In genomic region chr15:89430530-89431341, GRCh38 we compare ENCODE assay signal across 8 cellular contexts.
DNase-seq lines count a peak whose midpoint lies in the region; ATAC-seq, FAIRE-seq and TF ChIP-seq lines count a peak whose summit lies in the region.

No MANE protein-coding gene starts in this region.

- H3K36me3 Mint-ChIP-seq in activated T-helper 17 cell treated with anti-CD3 and anti-CD28 coated beads, Interleukin-2, amount 50 U/mL, for 72 hours (ENCODE audit: low read depth) = no peaks in the 10 kb centered on the region

- TF ChIP-seq RAD21 in Ishikawa (IDR thresholded peaks at IDR 0.05; ENCODE audit: low read depth) (peak; percentile 82), neural cell (conservative IDR thresholded peaks at IDR 0.05) (peak; percentile 94)

- H3K27ac Mint-ChIP-seq in activated T-helper 17 cell treated with anti-CD3 and anti-CD28 coated beads, Interleukin-2, amount 50 U/mL, for 72 hours = no peak overlapping the region

- TF ChIP-seq EP300 in Ishikawa (IDR thresholded peaks at IDR 0.05; ENCODE audit: borderline replicate concordance) (no peak), neural cell (conservative IDR thresholded peaks at IDR 0.05; ENCODE audit: poor library complexity, severe bottlenecking) (no peak)

- peaks cover 16% of the 10 kb centered on the region for H3K27me3 Mint-ChIP-seq in activated T-helper 17 cell treated with anti-CD3 and anti-CD28 coated beads, Interleukin-2, amount 50 U/mL, for 72 hours

- no peak for FAIRE-seq in RCC 7860 (lab: Jason Lieb, UNC)

- peak; percentile 92 for ATAC-seq in GM21447 (IDR thresholded peaks at IDR 0.05; ENCODE audit: unreplicated experiment)
- peak; percentile 96 for ATAC-seq in activated T-helper 17 cell treated with anti-CD3 and anti-CD28 coated beads, Interleukin-2, amount 50 U/mL, for 72 hours (replicated peaks)
- ATAC-seq in stimulated activated naive CD8-positive, alpha-beta T cell treated with anti-CD3 and anti-CD28 coated beads, Interleukin-15, Interleukin-2, amounts not matched to agents 100 U/mL and 50 U/mL, for 24 hours = peak; percentile 91

- no peak overlapping the region for H3K9ac ChIP-seq in neural cell (ENCODE audit: low read length)

- H3K36me3 ChIP-seq in neural cell (ENCODE audit: insufficient read depth, low read length) = no peaks in the 10 kb centered on the region

- DNase-seq in D341Med (ENCODE audit: low spot score) = peak; percentile 93
- peak; percentile 20 for DNase-seq in RCC 7860 (ENCODE audit: low spot score)
- peak; percentile 14 for DNase-seq in fibroblast of the conjunctiva (ENCODE audit: low read depth)
- DNase-seq in stimulated activated naive CD8-positive, alpha-beta T cell treated with anti-CD3 and anti-CD28 coated beads, Interleukin-15, Interleukin-2, amounts not matched to agents 100 U/mL and 50 U/mL, for 24 hours = peak; percentile 96

- H3K27me3 ChIP-seq in neural cell (ENCODE audit: insufficient read depth, low read depth, low read length) = no peaks in the 10 kb centered on the region

- H2AFZ ChIP-seq in neural cell (ENCODE audit: low read depth, low read length) = no peak overlapping the region

- peak; percentile 98 for TF ChIP-seq CTCF in neural cell (IDR thresholded peaks at IDR 0.05; ENCODE audit: poor library complexity, severe bottlenecking)

- peak overlapping the region; percentile 83 for H3K4me3 Mint-ChIP-seq in activated T-helper 17 cell treated with anti-CD3 and anti-CD28 coated beads, Interleukin-2, amount 50 U/mL, for 72 hours

- no peaks in the 10 kb centered on the region for H4K20me1 ChIP-seq in neural cell (ENCODE audit: insufficient read depth)

- H3K9me3 Mint-ChIP-seq in activated T-helper 17 cell treated with anti-CD3 and anti-CD28 coated beads, Interleukin-2, amount 50 U/mL, for 72 hours = no peaks in the 10 kb centered on the region

- H3K4me2 ChIP-seq in neural cell (ENCODE audit: low read length) = no peak overlapping the region

- peaks cover 8% of the 10 kb centered on the region for H3K4me1 Mint-ChIP-seq in activated T-helper 17 cell treated with anti-CD3 and anti-CD28 coated beads, Interleukin-2, amount 50 U/mL, for 72 hours

- H3K27ac ChIP-seq in neural cell (ENCODE audit: low read length) = no peak overlapping the region

- no peaks in the 10 kb centered on the region for H3K9me2 ChIP-seq in neural cell (ENCODE audit: insufficient read depth, low read length)

- no peaks in the 10 kb centered on the region for H3K79me2 ChIP-seq in neural cell (replicated peaks; ENCODE audit: insufficient read depth, low read length)

- H3K9me3 ChIP-seq in neural cell (ENCODE audit: low read length) = no peaks in the 10 kb centered on the region

- H3K4me3 ChIP-seq in neural cell (ENCODE audit: low read length) = peak overlapping the region; percentile 61

- no peaks in the 10 kb centered on the region for H3F3A ChIP-seq in neural cell (ENCODE audit: insufficient read depth, low read length, poor library complexity, severe bottlenecking)

TF ChIP-seq in Ishikawa, 13 proteins besides CTCF, POLR2A, EP300 and RAD21:
- TF ChIP-seq USF1 (IDR thresholded peaks at IDR 0.05) (no peak), NFIC (IDR thresholded peaks at IDR 0.05) (no peak), MAX (IDR thresholded peaks at IDR 0.05) (peak; percentile 54), TCF12 (IDR thresholded peaks at IDR 0.05; ENCODE audit: low read depth) (peak; percentile 46; the same call in 1 of the 2 replicates)

TF ChIP-seq in neural cell, 6 proteins besides CTCF, POLR2A, EP300 and RAD21:
- TF ChIP-seq SMC3 (conservative IDR thresholded peaks at IDR 0.05; ENCODE audit: poor library complexity) (peak; percentile 99), EZH2 (IDR thresholded peaks at IDR 0.05; ENCODE audit: borderline replicate concordance, insufficient read depth, low read length, poor library complexity, severe bottlenecking) (no peak)

Comparison
In these comparisons a context has a peak if more than half of its experiments do, and no peak if none do; other contexts are left out.
1. DNase-seq: peak in every context shown above with its lines; median percentile 96 in stimulated activated naive CD8-positive, alpha-beta T cell treated with anti-CD3 and anti-CD28 coated beads, Interleukin-15, Interleukin-2, amounts not matched to agents 100 U/mL and 50 U/mL, for 24 hours; 93 in D341Med; 20 in RCC 7860; 14 in fibroblast of the conjunctiva.